Comparison of ENCODE assay signal across 1 cellular context in genomic region chr3:192237992-192238608, GRCh38.
TF ChIP-seq lines count a peak whose summit lies in the region.

No MANE protein-coding gene starts in this region.

TF ChIP-seq in WTC11, 78 proteins besides CTCF, POLR2A, EP300 and RAD21 (continued from another document):
- no peak for TF ChIP-seq PRDM15 (CRISPR knock-in tag; IDR thresholded peaks at IDR 0.05)
- no peak for TF ChIP-seq NR1H2 (CRISPR knock-in tag; IDR thresholded peaks at IDR 0.05)
- TF ChIP-seq CDX4 (CRISPR knock-in tag; IDR thresholded peaks at IDR 0.05; ENCODE audit: borderline replicate concordance): no peak
- no peak for TF ChIP-seq ZNF423 (CRISPR knock-in tag; IDR thresholded peaks at IDR 0.05)
